In genomic region chr6:106287215-106287614, GRCh38 we compare ENCODE assay signal across 1 cellular context.
TF ChIP-seq lines count a peak whose summit lies in the region.

No MANE protein-coding gene starts in this region.

TF ChIP-seq in HEK293, 187 proteins besides CTCF, POLR2A, EP300 and RAD21 (continued from another document):
- TF ChIP-seq ZNF148 (tag by site-specific recombination; IDR thresholded peaks at IDR 0.05; ENCODE audit: borderline replicate concordance) (no peak), ZNF140 (tag by site-specific recombination; IDR thresholded peaks at IDR 0.05) (no peak), ZBTB1 (tag by site-specific recombination; IDR thresholded peaks at IDR 0.05) (no peak)
